ENCODE assay signal across 25 cellular contexts in the genomic region with DNA sequence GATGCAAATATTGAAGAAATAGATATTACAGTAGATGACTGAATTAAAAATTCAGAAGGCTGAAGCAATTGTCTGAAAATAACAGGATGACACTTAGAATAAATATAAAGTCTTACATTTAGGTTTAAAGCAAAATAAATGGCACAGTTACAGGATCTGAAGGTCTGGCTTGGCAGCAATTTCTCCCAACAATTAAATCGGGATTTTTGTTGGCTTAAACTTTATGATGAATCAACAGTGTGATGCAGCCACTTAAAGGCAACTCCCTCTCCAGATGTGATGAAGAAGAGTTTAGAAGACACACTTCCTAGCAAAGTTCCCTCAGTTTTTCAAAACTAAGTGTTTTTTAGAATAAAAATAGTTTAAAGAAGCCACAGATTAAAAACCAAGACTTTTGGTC.
DNase-seq lines count a peak whose midpoint lies in the region; ATAC-seq and TF ChIP-seq lines count a peak whose summit lies in the region.
"Had no signal": no experiment of that assay in that cellular context is flagged by ENCODE, and none has a peak within 500 bp of the region (broad histone marks: within the 10 kb centered on the region; RNA-seq: fewer than 3 reads in every experiment).

No MANE protein-coding gene starts in this region.

- H3K4me1 Mint-ChIP-seq in chondrocyte (ENCODE audit: low read depth), result peaks cover 45% of the 10 kb centered on the region
- H3K4me1 Mint-ChIP-seq: activated B cell treated with CpG ODN at 0.5 μM for 24 hours; activated naive CD4-positive, alpha-beta T cell treated with anti-CD3 and anti-CD28 coated beads, Interleukin-2, amount 50 U/mL, for 24 hours; memory B cell had no signal

- TF ChIP-seq CTCF in AG09309 (IDR thresholded peaks at IDR 0.05; ENCODE audit: control insufficient read depth, insufficient read depth, low read depth, low read length, missing control alignments) (no peak), chondrocyte (IDR thresholded peaks at IDR 0.05) (no peak), foreskin fibroblast (IDR thresholded peaks at IDR 0.05; ENCODE audit: low read depth, low read length) (no peak)

- peak overlapping the region; percentile 70 for H3K27ac Mint-ChIP-seq in chondrocyte (ENCODE audit: unreplicated experiment)
- H3K27ac Mint-ChIP-seq: activated B cell treated with CpG ODN at 0.5 μM for 24 hours; activated naive CD4-positive, alpha-beta T cell treated with anti-CD3 and anti-CD28 coated beads, Interleukin-2, amount 50 U/mL, for 24 hours; effector memory CD8-positive, alpha-beta T cell; memory B cell; type B pancreatic cell had no signal

- DNase-seq in AG09309 (ENCODE audit: low read depth) (peak; percentile 32), HCEC 1CT (peak; percentile 50), chondrocyte (ENCODE audit: low spot score) (no peak), foreskin fibroblast (peak; percentile 58 to 83), amygdala (lab: John Stamatoyannopoulos, UW) (no peak)
- DNase-seq in stimulated activated CD8-positive, alpha-beta memory T cell treated with anti-CD3 and anti-CD28 coated beads, Interleukin-4, amount 100 ng/mL, for 48 hours, result no peak
- DNase-seq: activated B cell treated with CpG ODN at 0.5 μM for 24 hours; aorta; C1 segment of cervical spinal cord; Caco-2; effector memory CD8-positive, alpha-beta T cell; heart right ventricle; left cardiac atrium; MV-4-11; NCI-H146; NCI-H524; NK-92 treated with Interleukin-12 subunit alpha and Interleukin-12 subunit beta, amount 100 ng/mL, for 24 hours; SIG-M5; sigmoid colon had no signal

- H3K9me3 Mint-ChIP-seq in chondrocyte (ENCODE audit: low read depth), result no peaks in the 10 kb centered on the region
- H3K9me3 Mint-ChIP-seq: activated B cell treated with CpG ODN at 0.5 μM for 24 hours; activated naive CD4-positive, alpha-beta T cell treated with anti-CD3 and anti-CD28 coated beads, Interleukin-2, amount 50 U/mL, for 24 hours; effector memory CD8-positive, alpha-beta T cell; memory B cell; type B pancreatic cell had no signal

- H3K4me3 ChIP-seq in AG09309 (ENCODE audit: control insufficient read depth, low read depth, low read length) (no peak overlapping the region), foreskin fibroblast (ENCODE audit: low read depth in 1 of 2, low read length in 2 of 2) (no peak overlapping the region)
- H3K4me3 ChIP-seq: heart right ventricle, prostate gland, sigmoid colon had no signal

- no peak overlapping the region for H3K4me3 Mint-ChIP-seq in chondrocyte (ENCODE audit: unreplicated experiment)
- H3K4me3 Mint-ChIP-seq: activated B cell treated with CpG ODN at 0.5 μM for 24 hours; activated naive CD4-positive, alpha-beta T cell treated with anti-CD3 and anti-CD28 coated beads, Interleukin-2, amount 50 U/mL, for 24 hours; effector memory CD8-positive, alpha-beta T cell; memory B cell; type B pancreatic cell had no signal

- H3K27me3 Mint-ChIP-seq in chondrocyte (ENCODE audit: low read depth), result no peaks in the 10 kb centered on the region
- H3K27me3 Mint-ChIP-seq: type B pancreatic cell had no signal

- no peak for ATAC-seq in GM21723 (IDR thresholded peaks at IDR 0.05; ENCODE audit: unreplicated experiment)
- no peak for ATAC-seq in GM18517 (IDR thresholded peaks at IDR 0.05; ENCODE audit: unreplicated experiment)
- ATAC-seq: effector memory CD8-positive, alpha-beta T cell; heart right ventricle; left cardiac atrium had no signal

- H3K36me3 Mint-ChIP-seq in chondrocyte (ENCODE audit: low read depth), result no peaks in the 10 kb centered on the region
- H3K36me3 Mint-ChIP-seq: activated naive CD4-positive, alpha-beta T cell treated with anti-CD3 and anti-CD28 coated beads, Interleukin-2, amount 50 U/mL, for 24 hours; memory B cell; type B pancreatic cell had no signal

Comparison
In these comparisons a context has a peak if more than half of its experiments do, and no peak if none do; other contexts are left out.
1. DNase-seq: peak in AG09309 (single experiment), HCEC 1CT (single experiment) and foreskin fibroblast (2 of 2); none in chondrocyte (single experiment), amygdala (0 of 56) and stimulated activated CD8-positive, alpha-beta memory T cell treated with anti-CD3 and anti-CD28 coated beads, Interleukin-4, amount 100 ng/mL, for 48 hours (single experiment).